21 cellular contexts compared by ENCODE assay signal in the genomic region with DNA sequence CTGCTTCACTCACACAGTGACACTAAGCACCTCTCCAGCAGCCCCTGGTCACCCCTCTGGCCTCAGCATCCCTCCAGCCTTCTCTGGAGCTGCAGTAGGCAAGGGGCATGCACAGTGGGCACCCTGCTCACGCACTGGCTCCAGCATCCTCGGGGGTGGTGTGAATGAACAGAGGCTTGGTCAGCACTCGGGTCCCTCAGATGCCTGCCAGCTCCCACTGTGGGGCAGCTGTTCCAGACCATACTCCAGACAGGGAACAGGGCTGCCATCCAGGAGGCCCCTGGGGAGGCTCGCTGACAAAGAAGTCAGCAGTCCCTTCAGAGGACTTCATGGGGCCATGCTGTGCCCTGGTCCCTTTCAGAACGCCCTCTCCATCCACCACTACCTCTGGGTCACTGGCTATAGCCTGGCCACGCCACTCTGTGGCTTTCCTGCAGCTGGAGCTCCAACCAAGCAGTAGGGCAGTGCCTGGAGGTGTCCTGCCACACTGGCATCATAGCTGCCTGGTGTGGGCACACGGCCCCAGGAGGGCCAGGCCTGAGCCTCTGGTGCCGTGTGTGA. TPM values are rescaled to one million over a fixed set of nuclear protein-coding genes. Genes with fewer than 3 reads are reported as not detected.
DNase-seq lines count a peak whose midpoint lies in the region; ATAC-seq, FAIRE-seq and TF ChIP-seq lines count a peak whose summit lies in the region.
"Had no signal": no experiment of that assay in that cellular context is flagged by ENCODE, and none has a peak within 500 bp of the region (broad histone marks: within the 10 kb centered on the region; RNA-seq: fewer than 3 reads in every experiment).

No MANE protein-coding gene starts in this region.

- no peak for TF ChIP-seq EP300 in transverse colon (IDR thresholded peaks at IDR 0.05; ENCODE audit: low read depth)

- H3K9me3 ChIP-seq in lower lobe of right lung, result no peaks in the 10 kb centered on the region
- no peaks in the 10 kb centered on the region for H3K9me3 ChIP-seq in transverse colon
- H3K9me3 ChIP-seq: MG63, upper lobe of left lung had no signal

- no peaks in the 10 kb centered on the region for H3K4me1 Mint-ChIP-seq in activated CD4-positive, alpha-beta memory T cell treated with anti-CD3 and anti-CD28 coated beads for 36 hours (ENCODE audit: low read depth)
- no peaks in the 10 kb centered on the region for H3K4me1 Mint-ChIP-seq in activated CD4-positive, alpha-beta memory T cell treated with anti-CD3 and anti-CD28 coated beads, Interleukin-2, amount 10 ng/mL, durations not matched to agents 7 days and 5 days

- no peak overlapping the region for H3K4me3 Mint-ChIP-seq in activated CD4-positive, alpha-beta memory T cell treated with anti-CD3 and anti-CD28 coated beads for 36 hours
- H3K4me3 Mint-ChIP-seq in activated CD4-positive, alpha-beta memory T cell treated with anti-CD3 and anti-CD28 coated beads, Interleukin-2, amount 10 ng/mL, durations not matched to agents 7 days and 5 days, result no peak overlapping the region
- H3K4me3 Mint-ChIP-seq: CD4-positive, alpha-beta memory T cell; nephron had no signal

- no peaks in the 10 kb centered on the region for H3K27me3 Mint-ChIP-seq in activated CD4-positive, alpha-beta memory T cell treated with anti-CD3 and anti-CD28 coated beads for 36 hours
- H3K27me3 Mint-ChIP-seq in activated CD4-positive, alpha-beta memory T cell treated with anti-CD3 and anti-CD28 coated beads, Interleukin-2, amount 10 ng/mL, durations not matched to agents 7 days and 5 days, result peaks cover 2% of the 10 kb centered on the region
- H3K27me3 Mint-ChIP-seq: CD4-positive, alpha-beta memory T cell had no signal

- no peak for ATAC-seq in lower lobe of right lung

- DNase-seq in activated CD4-positive, alpha-beta memory T cell treated with anti-CD3 and anti-CD28 coated beads for 36 hours, result peak; percentile 3
- DNase-seq in activated CD4-positive, alpha-beta memory T cell treated with anti-CD3 and anti-CD28 coated beads, Interleukin-2, amount 10 ng/mL, durations not matched to agents 7 days and 5 days, result no peak
- peak in 6 of 10 donors; percentile 7 to 38 (median 26) for DNase-seq in dorsolateral prefrontal cortex
- DNase-seq in lower lobe of right lung, result peak; percentile 35
- DNase-seq in transverse colon, result peak; percentile 5
- DNase-seq in RCC 7860 (ENCODE audit: low spot score), result no peak
- no peak for DNase-seq in activated CD4-positive, alpha-beta T cell treated with anti-CD3 and anti-CD28 coated beads, Interleukin-2, amount 50 U/mL, for 1 hour
- no peak for DNase-seq in activated T-cell treated with anti-CD3 and anti-CD28 coated beads for 4 hours
- DNase-seq: brain microvascular endothelial cell; CD4-positive, alpha-beta memory T cell; effector memory CD4-positive, alpha-beta T cell; MG63; NCI-H187 treated with DMSO at 0.1 percent for 48 hours; NCI-H524 had no signal

- H3K4me1 ChIP-seq in lower lobe of right lung (peaks cover 9% of the 10 kb centered on the region), transverse colon (peaks cover 0 to 9% (median 2%) of the 10 kb centered on the region in 4 donors)

- CTCF ChIA-PET in activated CD4-positive, alpha-beta memory T cell treated with anti-CD3 and anti-CD28 coated beads for 36 hours (lab: Charles Lee), result interaction anchor here (0.6 to 1.0 kb wide), 2 partner anchors 37 to 179 kb away, joined by 3 to 4 read pairs; no protein-coding TSS in a partner anchor
- CTCF ChIA-PET in activated CD4-positive, alpha-beta memory T cell treated with anti-CD3 and anti-CD28 coated beads, Interleukin-2, amount 10 ng/mL, durations not matched to agents 7 days and 5 days (lab: Charles Lee), result no interaction called here

- FAIRE-seq in RCC 7860 (lab: Jason Lieb, UNC), result no peak
- FAIRE-seq: H54 had no signal

- no peaks in the 10 kb centered on the region for H3K9me3 Mint-ChIP-seq in activated CD4-positive, alpha-beta memory T cell treated with anti-CD3 and anti-CD28 coated beads for 36 hours
- H3K9me3 Mint-ChIP-seq in activated CD4-positive, alpha-beta memory T cell treated with anti-CD3 and anti-CD28 coated beads, Interleukin-2, amount 10 ng/mL, durations not matched to agents 7 days and 5 days, result no peaks in the 10 kb centered on the region
- H3K9me3 Mint-ChIP-seq: activated naive CD4-positive, alpha-beta T cell treated with anti-CD3 and anti-CD28 coated beads, Interleukin-2, amount 50 U/mL, for 72 hours; CD4-positive, alpha-beta memory T cell; nephron had no signal

- H3K4me3 ChIP-seq in dorsolateral prefrontal cortex (no peak overlapping the region), lower lobe of right lung (no peak overlapping the region), transverse colon (no peak overlapping the region)
- H3K4me3 ChIP-seq: lung, MG63, upper lobe of left lung had no signal

- WGBS in transverse colon (ENCODE audit: low coverage in 1 of 2), 2 donors, result 79% methylated on average over 8 of the region's 8 CpGs; no CpG with 5 or more reads in 1 of the 2 donors

- no peaks in the 10 kb centered on the region for H3K36me3 Mint-ChIP-seq in activated CD4-positive, alpha-beta memory T cell treated with anti-CD3 and anti-CD28 coated beads for 36 hours
- no peaks in the 10 kb centered on the region for H3K36me3 Mint-ChIP-seq in activated CD4-positive, alpha-beta memory T cell treated with anti-CD3 and anti-CD28 coated beads, Interleukin-2, amount 10 ng/mL, durations not matched to agents 7 days and 5 days (ENCODE audit: low read depth)
- H3K36me3 Mint-ChIP-seq: activated naive CD4-positive, alpha-beta T cell treated with anti-CD3 and anti-CD28 coated beads, Interleukin-2, amount 50 U/mL, for 72 hours had no signal

- no peak overlapping the region for H3K27ac Mint-ChIP-seq in activated CD4-positive, alpha-beta memory T cell treated with anti-CD3 and anti-CD28 coated beads for 36 hours
- no peak overlapping the region for H3K27ac Mint-ChIP-seq in activated CD4-positive, alpha-beta memory T cell treated with anti-CD3 and anti-CD28 coated beads, Interleukin-2, amount 10 ng/mL, durations not matched to agents 7 days and 5 days

- intact Hi-C loops in activated CD4-positive, alpha-beta memory T cell treated with anti-CD3 and anti-CD28 coated beads for 36 hours (cut with micrococcal nuclease), result no loop called here
- intact Hi-C loops in dorsolateral prefrontal cortex (cut with DNase I) (no loop called here), lower lobe of right lung (cut with DNase I) (no loop called here), transverse colon (cut with DNase I; ENCODE audit: low total_unique reads) (no loop called here)

- H3K27ac ChIP-seq in dorsolateral prefrontal cortex, result no peak overlapping the region
- no peak overlapping the region for H3K27ac ChIP-seq in lower lobe of right lung
- no peak overlapping the region for H3K27ac ChIP-seq in transverse colon
- H3K27ac ChIP-seq: brain microvascular endothelial cell, upper lobe of left lung had no signal

- TF ChIP-seq POLR2A in transverse colon (IDR thresholded peaks at IDR 0.05), result no peak

- H3K27me3 ChIP-seq in dorsolateral prefrontal cortex (no peaks in the 10 kb centered on the region), lower lobe of right lung (ENCODE audit: low read depth) (no peaks in the 10 kb centered on the region), transverse colon (no peaks in the 10 kb centered on the region)
- H3K27me3 ChIP-seq: MG63, upper lobe of left lung had no signal

- POLR2A ChIA-PET in activated CD4-positive, alpha-beta memory T cell treated with anti-CD3 and anti-CD28 coated beads for 36 hours (lab: Charles Lee), result no interaction called here
- POLR2A ChIA-PET in activated CD4-positive, alpha-beta memory T cell treated with anti-CD3 and anti-CD28 coated beads, Interleukin-2, amount 10 ng/mL, durations not matched to agents 7 days and 5 days (lab: Charles Lee), result no interaction called here

- H3K36me3 ChIP-seq in lower lobe of right lung (peaks cover 11% of the 10 kb centered on the region), transverse colon (no peaks in the 10 kb centered on the region)
- H3K36me3 ChIP-seq: brain microvascular endothelial cell, MG63 had no signal

- TF ChIP-seq CTCF in dorsolateral prefrontal cortex (IDR thresholded peaks at IDR 0.05 in 54 of 56, conservative IDR thresholded peaks at IDR 0.05 in 2 of 56; ENCODE audit: low read depth in 1 of 56, partially characterized antibody in 56 of 56) (no peak), lower lobe of right lung (IDR thresholded peaks at IDR 0.05) (no peak), transverse colon (IDR thresholded peaks at IDR 0.05) (no peak)

- in situ Hi-C loops in transverse colon (cut with MboI; ENCODE audit: low pct_ligation_motif_present in 1 of 4, low pct_unique_long_range_greater_than_20kb in 1 of 4, low sequenced_read_pairs in 3 of 4), result no loop called here

RNA-seq across cellular contexts. Expression of gene ALS2CL, which starts 26.3 kb away (rescaled TPM):
- 1 to 10 TPM; 4.0 to 4.3 TPM for total RNA-seq in activated CD4-positive, alpha-beta memory T cell treated with anti-CD3 and anti-CD28 coated beads for 36 hours
- total RNA-seq in activated CD4-positive, alpha-beta memory T cell treated with anti-CD3 and anti-CD28 coated beads, Interleukin-2, amount 10 ng/mL, durations not matched to agents 7 days and 5 days, result 1 to 10 TPM; 6.9 to 7.4 TPM
- total RNA-seq in dorsolateral prefrontal cortex (10 to 100 TPM in 113 of 120 experiments, 1 to 10 TPM in 7; 3.9 to 38.1 (median 15.9) TPM), lower lobe of right lung (59.7 TPM), transverse colon (100 to 1,000 TPM in 2 of 4 donors, 10 to 100 TPM in 2; 67.5 to 212 (median 116) TPM)

RNA-seq across cellular contexts. Expression of gene TMIE, which starts 34.1 kb away (rescaled TPM):
- total RNA-seq in activated CD4-positive, alpha-beta memory T cell treated with anti-CD3 and anti-CD28 coated beads for 36 hours, result 1 to 10 TPM in 1 of 2 experiments, under 1 TPM in 1; 0.93 to 1.3 TPM
- total RNA-seq in activated CD4-positive, alpha-beta memory T cell treated with anti-CD3 and anti-CD28 coated beads, Interleukin-2, amount 10 ng/mL, durations not matched to agents 7 days and 5 days, result under 1 TPM; 0.20 to 0.63 TPM
- 10 to 100 TPM in 17 of 120 experiments, 1 to 10 TPM in 103; 3.7 to 23.3 (median 7.6) TPM for total RNA-seq in dorsolateral prefrontal cortex
- total RNA-seq in lower lobe of right lung, result 1.0 TPM
- total RNA-seq in transverse colon, result not detected
- total RNA-seq: A673, Daoy had no signal

RNA-seq across cellular contexts. Expression of gene PRSS50, which starts 50.5 kb away (rescaled TPM):
- total RNA-seq in activated CD4-positive, alpha-beta memory T cell treated with anti-CD3 and anti-CD28 coated beads for 36 hours, result not detected
- not detected for total RNA-seq in activated CD4-positive, alpha-beta memory T cell treated with anti-CD3 and anti-CD28 coated beads, Interleukin-2, amount 10 ng/mL, durations not matched to agents 7 days and 5 days
- under 1 TPM in 44 of 120 experiments, not detected in 76; 0.11 to 0.64 (median 0.31) TPM for total RNA-seq in dorsolateral prefrontal cortex
- total RNA-seq in lower lobe of right lung, result 0.41 TPM
- total RNA-seq in transverse colon, result under 1 TPM in 1 of 4 donors, not detected in 3; 0.14 TPM
- total RNA-seq: A673; activated naive CD4-positive, alpha-beta T cell treated with anti-CD3 and anti-CD28 coated beads, Interleukin-2, amount 50 U/mL, for 72 hours; CD4-positive, alpha-beta memory T cell; Daoy had no signal

RNA-seq across cellular contexts. Expression of gene FAM240A, which starts 54.8 kb away (rescaled TPM):
- not detected for total RNA-seq in activated CD4-positive, alpha-beta memory T cell treated with anti-CD3 and anti-CD28 coated beads for 36 hours
- not detected for total RNA-seq in activated CD4-positive, alpha-beta memory T cell treated with anti-CD3 and anti-CD28 coated beads, Interleukin-2, amount 10 ng/mL, durations not matched to agents 7 days and 5 days
- total RNA-seq in dorsolateral prefrontal cortex (under 1 TPM in 1 of 120 experiments, not detected in 119; 0.30 TPM), lower lobe of right lung (not detected), transverse colon (not detected)
- total RNA-seq: A673; activated naive CD4-positive, alpha-beta T cell treated with anti-CD3 and anti-CD28 coated beads, Interleukin-2, amount 50 U/mL, for 72 hours; CD4-positive, alpha-beta memory T cell; Daoy; lung; upper lobe of left lung had no signal

Comparison
In these comparisons a context has a peak if more than half of its experiments do, and no peak if none do; other contexts are left out.
1. DNase-seq: peak in activated CD4-positive, alpha-beta memory T cell treated with anti-CD3 and anti-CD28 coated beads for 36 hours (single experiment), dorsolateral prefrontal cortex (6 of 10), lower lobe of right lung (single experiment) and transverse colon (single experiment); none in activated CD4-positive, alpha-beta memory T cell treated with anti-CD3 and anti-CD28 coated beads, Interleukin-2, amount 10 ng/mL, durations not matched to agents 7 days and 5 days (single experiment), RCC 7860 (single experiment), activated CD4-positive, alpha-beta T cell treated with anti-CD3 and anti-CD28 coated beads, Interleukin-2, amount 50 U/mL, for 1 hour (single experiment) and activated T-cell treated with anti-CD3 and anti-CD28 coated beads for 4 hours (single experiment).